Comparison of ENCODE assay signal across 8 cellular contexts in the genomic region with DNA sequence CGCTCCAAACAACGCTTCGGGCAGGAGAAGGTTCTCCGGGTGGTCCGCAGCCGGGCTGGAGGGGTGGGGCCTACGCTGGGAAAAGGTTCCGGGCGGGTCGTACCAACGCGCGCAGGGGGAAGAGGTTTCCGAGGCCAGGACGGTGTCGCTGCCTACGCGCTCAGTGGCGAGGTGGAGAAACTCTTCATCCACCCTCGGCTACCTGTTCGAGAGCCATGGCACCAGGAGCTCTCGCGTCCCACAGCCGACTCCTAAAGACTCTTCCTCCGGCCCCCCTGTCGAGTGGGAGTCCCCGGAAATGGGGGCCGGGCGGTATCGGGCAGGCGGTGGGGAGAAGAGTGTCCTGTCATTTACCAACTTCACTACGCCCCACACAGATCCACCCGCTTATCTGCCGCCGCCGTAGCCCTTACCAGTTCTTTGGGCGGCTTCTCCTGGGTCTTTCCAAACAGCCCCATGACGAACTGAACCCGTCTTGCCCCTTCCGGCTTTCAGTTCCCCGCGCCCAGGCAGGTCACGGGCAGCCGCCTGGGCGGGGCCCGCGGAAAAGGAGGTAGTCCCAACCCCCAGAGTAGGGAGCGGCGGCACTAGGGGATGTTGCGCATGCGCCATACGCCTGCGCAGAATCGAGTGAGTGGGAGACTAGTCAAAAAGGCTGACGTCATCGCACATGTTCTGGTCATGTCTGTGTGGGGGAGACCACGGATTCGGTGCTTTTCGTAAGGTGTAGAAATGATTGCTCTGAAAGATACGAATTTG. TPM values are rescaled to one million over a fixed set of nuclear protein-coding genes. Genes with fewer than 3 reads are reported as not detected.
DNase-seq lines count a peak whose midpoint lies in the region; ATAC-seq and TF ChIP-seq lines count a peak whose summit lies in the region.

A gene (minus strand): TSS at position 553 of the 759 bp plus-strand sequence. CDS start 95 bp downstream, at position 458.

- peak; percentile 92 for TF ChIP-seq POLR2A in erythroblast (IDR thresholded peaks at IDR 0.05; ENCODE audit: low read length)

- in situ Hi-C loops in KBM-7 (cut with MboI; ENCODE audit: low pct_unique_long_range_greater_than_20kb, low sequenced_read_pairs), result no loop called here

- peaks cover 5% of the 10 kb centered on the region for H3K9me3 Mint-ChIP-seq in activated T-cell treated with anti-CD3 and anti-CD28 coated beads, Interleukin-2, amount 50 U/mL, for 24 hours

- peaks cover 32% of the 10 kb centered on the region for H3K4me1 Mint-ChIP-seq in activated T-cell treated with anti-CD3 and anti-CD28 coated beads, Interleukin-2, amount 50 U/mL, for 24 hours (ENCODE audit: low read depth)

- peaks cover 36% of the 10 kb centered on the region for H3K36me3 Mint-ChIP-seq in activated T-cell treated with anti-CD3 and anti-CD28 coated beads, Interleukin-2, amount 50 U/mL, for 24 hours (ENCODE audit: low read depth)

- H3K27ac Mint-ChIP-seq in activated T-cell treated with anti-CD3 and anti-CD28 coated beads, Interleukin-2, amount 50 U/mL, for 24 hours, result peak within 1 kb of the TSS; percentile 99

- H3K9me3 ChIP-seq in mucosa of stomach (ENCODE audit: control insufficient read depth, low read length), result no peaks in the 10 kb centered on the region

- peaks cover 14% of the 10 kb centered on the region for H3K4me1 ChIP-seq in mucosa of stomach (ENCODE audit: control insufficient read depth, insufficient read depth, low read length)

- peak within 1 kb of the TSS; percentile 95 for H3K4me3 ChIP-seq in mucosa of stomach (ENCODE audit: low read length)

- no peaks in the 10 kb centered on the region for H3K27me3 Mint-ChIP-seq in activated T-cell treated with anti-CD3 and anti-CD28 coated beads, Interleukin-2, amount 50 U/mL, for 24 hours

- DNase-seq in DMS153 treated with DMSO at 0.1 percent for 48 hours (lab: John Stamatoyannopoulos, UW; ENCODE audit: unreplicated experiment), result peak; percentile 89
- peak; percentile 98 for DNase-seq in KBM-7
- DNase-seq in activated T-cell treated with anti-CD3 and anti-CD28 coated beads, Interleukin-2, amount 50 U/mL, for 24 hours, result peak; percentile 97
- DNase-seq in erythroblast (lab: John Stamatoyannopoulos, UW), result peak; percentile 97 to 98
- peak; percentile 83 to 90 for DNase-seq in stimulated activated CD8-positive, alpha-beta memory T cell treated with anti-CD3 and anti-CD28 coated beads, Interleukin-7, amount 100 ng/mL, for 1 hour (ENCODE audit: low read depth in 2 of 2)

- ATAC-seq in GM21717 (IDR thresholded peaks at IDR 0.05; ENCODE audit: unreplicated experiment), result peak; percentile 90

- no peaks in the 10 kb centered on the region for H3K36me3 ChIP-seq in mucosa of stomach (ENCODE audit: control insufficient read depth, insufficient read depth, low read length)

- H3K9ac ChIP-seq in mucosa of stomach (ENCODE audit: low read length), result peak within 1 kb of the TSS; percentile 99

- peak within 1 kb of the TSS; percentile 96 for H3K4me3 Mint-ChIP-seq in activated T-cell treated with anti-CD3 and anti-CD28 coated beads, Interleukin-2, amount 50 U/mL, for 24 hours

- H3K27me3 ChIP-seq in mucosa of stomach (ENCODE audit: control insufficient read depth, insufficient read depth, low read length), result no peaks in the 10 kb centered on the region

TF ChIP-seq in PFSK-1, 5 proteins besides CTCF, POLR2A, EP300 and RAD21:
- TF ChIP-seq, protein P1, sequence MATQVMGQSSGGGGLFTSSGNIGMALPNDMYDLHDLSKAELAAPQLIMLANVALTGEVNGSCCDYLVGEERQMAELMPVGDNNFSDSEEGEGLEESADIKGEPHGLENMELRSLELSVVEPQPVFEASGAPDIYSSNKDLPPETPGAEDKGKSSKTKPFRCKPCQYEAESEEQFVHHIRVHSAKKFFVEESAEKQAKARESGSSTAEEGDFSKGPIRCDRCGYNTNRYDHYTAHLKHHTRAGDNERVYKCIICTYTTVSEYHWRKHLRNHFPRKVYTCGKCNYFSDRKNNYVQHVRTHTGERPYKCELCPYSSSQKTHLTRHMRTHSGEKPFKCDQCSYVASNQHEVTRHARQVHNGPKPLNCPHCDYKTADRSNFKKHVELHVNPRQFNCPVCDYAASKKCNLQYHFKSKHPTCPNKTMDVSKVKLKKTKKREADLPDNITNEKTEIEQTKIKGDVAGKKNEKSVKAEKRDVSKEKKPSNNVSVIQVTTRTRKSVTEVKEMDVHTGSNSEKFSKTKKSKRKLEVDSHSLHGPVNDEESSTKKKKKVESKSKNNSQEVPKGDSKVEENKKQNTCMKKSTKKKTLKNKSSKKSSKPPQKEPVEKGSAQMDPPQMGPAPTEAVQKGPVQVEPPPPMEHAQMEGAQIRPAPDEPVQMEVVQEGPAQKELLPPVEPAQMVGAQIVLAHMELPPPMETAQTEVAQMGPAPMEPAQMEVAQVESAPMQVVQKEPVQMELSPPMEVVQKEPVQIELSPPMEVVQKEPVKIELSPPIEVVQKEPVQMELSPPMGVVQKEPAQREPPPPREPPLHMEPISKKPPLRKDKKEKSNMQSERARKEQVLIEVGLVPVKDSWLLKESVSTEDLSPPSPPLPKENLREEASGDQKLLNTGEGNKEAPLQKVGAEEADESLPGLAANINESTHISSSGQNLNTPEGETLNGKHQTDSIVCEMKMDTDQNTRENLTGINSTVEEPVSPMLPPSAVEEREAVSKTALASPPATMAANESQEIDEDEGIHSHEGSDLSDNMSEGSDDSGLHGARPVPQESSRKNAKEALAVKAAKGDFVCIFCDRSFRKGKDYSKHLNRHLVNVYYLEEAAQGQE (IDR thresholded peaks at IDR 0.05; ENCODE audit: insufficient read depth in 1 of 2, low read depth in 2 of 2, low read length in 2 of 2), result no peak
- TF ChIP-seq SIN3A (IDR thresholded peaks at IDR 0.05; ENCODE audit: borderline replicate concordance, insufficient read depth, low read length), result 0 out of 2 replicates have a peak, but pooled peaks have one; percentile 31
- TF ChIP-seq TAF1 (IDR thresholded peaks at IDR 0.05; ENCODE audit: borderline replicate concordance, insufficient read depth, low read length), result peak; percentile 72; the same call in 1 of the 2 replicates
- no peak for TF ChIP-seq FOXP2 (optimal IDR thresholded peaks at IDR 0.05; ENCODE audit: borderline replicate concordance, extremely low read depth, extremely low read length, insufficient read depth)
- peak; percentile 95 for TF ChIP-seq POLR2AphosphoS5 (IDR thresholded peaks at IDR 0.05; ENCODE audit: low read depth, low read length)

RNA-seq across cellular contexts. Expression of the gene that starts here (rescaled TPM):
- 39.1 TPM for polyA plus RNA-seq in PFSK-1 (2012; ENCODE audit: insufficient read length, low read depth)

Comparison
In these comparisons a context has a peak if more than half of its experiments do, and no peak if none do; other contexts are left out.
1. Peak in every context shown above with its lines: DNase-seq, ATAC-seq and H3K4me3 ChIP-seq.